23 cellular contexts compared by ENCODE assay signal in the genomic region with DNA sequence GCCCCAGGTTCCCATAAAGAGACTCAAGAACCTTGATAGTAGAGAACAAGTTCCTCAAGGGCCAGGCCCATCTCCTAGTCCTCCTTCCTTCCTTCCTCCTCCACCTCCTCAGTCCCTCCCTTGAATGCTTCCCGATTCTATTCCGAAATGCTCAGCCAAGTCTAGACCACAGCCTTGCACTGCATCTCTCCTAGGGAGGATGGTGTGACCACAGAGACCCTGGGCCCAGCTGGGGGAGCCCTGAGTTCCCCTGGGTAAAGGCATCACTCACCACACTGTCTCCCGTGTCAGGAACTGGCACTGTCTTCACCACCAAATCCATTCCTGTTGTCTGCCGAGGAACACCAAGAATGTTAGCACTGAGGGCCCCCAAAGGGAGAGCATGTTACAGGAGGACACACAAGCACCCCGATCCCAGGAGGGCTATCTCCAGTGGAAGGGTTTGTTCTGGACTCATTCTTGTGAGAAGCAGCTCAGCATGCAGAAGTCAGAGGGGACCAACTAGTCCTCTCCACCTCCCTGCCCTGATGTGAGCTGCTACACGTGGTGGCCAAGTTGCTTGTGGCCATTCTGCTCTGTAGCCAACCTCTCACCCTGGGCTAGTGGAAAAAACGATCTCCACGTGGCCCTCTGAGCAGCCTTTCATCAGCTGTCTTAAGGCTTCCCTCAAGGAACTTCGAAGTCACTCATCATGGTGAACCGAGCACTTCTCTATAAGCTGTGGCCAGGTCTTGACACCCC. TPM values are rescaled to one million over a fixed set of nuclear protein-coding genes. Genes with fewer than 3 reads are reported as not detected.
"Had no signal": no experiment of that assay in that cellular context is flagged by ENCODE, and none has a peak within 500 bp of the region (broad histone marks: within the 10 kb centered on the region; RNA-seq: fewer than 3 reads in every experiment).

No MANE protein-coding gene starts in this region.

- H3K27me3 ChIP-seq: esophagus muscularis mucosa, heart right ventricle, tibial artery, uterus had no signal

- H3K27me3 Mint-ChIP-seq: activated CD4-positive, alpha-beta T cell treated with anti-CD3 and anti-CD28 coated beads, Interleukin-2, amount 10 ng/mL, durations not matched to agents 24 days and 14 days; activated CD8-positive, alpha-beta T cell treated with anti-CD3 and anti-CD28 coated beads for 36 hours; central memory CD8-positive, alpha-beta T cell; naive thymus-derived CD8-positive, alpha-beta T cell had no signal

- ATAC-seq: activated CD8-positive, alpha-beta T cell treated with anti-CD3 and anti-CD28 coated beads for 36 hours; heart right ventricle; naive thymus-derived CD8-positive, alpha-beta T cell had no signal

- DNase-seq: activated CD4-positive, alpha-beta T cell treated with anti-CD3 and anti-CD28 coated beads, Interleukin-2, amount 10 ng/mL, durations not matched to agents 24 days and 14 days; activated CD8-positive, alpha-beta memory T cell treated with anti-CD3 and anti-CD28 coated beads, Interleukin-2, amount 50 U/mL, for 4 hours; activated CD8-positive, alpha-beta T cell treated with anti-CD3 and anti-CD28 coated beads for 36 hours; activated gamma-delta T cell treated with Interleukin-2 at 50 U/mL for 16 hours; effector CD4-positive, alpha-beta T cell; heart right ventricle; naive thymus-derived CD8-positive, alpha-beta T cell; retina; stimulated activated CD4-positive, alpha-beta T cell treated with anti-CD3 and anti-CD28 coated beads, Interleukin-12 subunit alpha, Interleukin-12 subunit beta, amount 100 ng/mL, for 4 hours; stimulated activated CD4-positive, alpha-beta T cell treated with anti-CD3 and anti-CD28 coated beads, Interleukin-1b, Interleukin-23, amount 100 ng/mL, for 48 hours; stimulated activated CD8-positive, alpha-beta memory T cell treated with anti-CD3 and anti-CD28 coated beads, Interleukin-4, amount 100 ng/mL, for 48 hours; stimulated activated naive CD4-positive, alpha-beta T cell treated with Interleukin-2 at 50 U/mL for 16 hours; T-helper 1 cell; T1000; uterus had no signal

- H3K4me3 Mint-ChIP-seq: activated CD4-positive, alpha-beta T cell treated with anti-CD3 and anti-CD28 coated beads, Interleukin-2, amount 10 ng/mL, durations not matched to agents 24 days and 14 days; activated CD8-positive, alpha-beta T cell treated with anti-CD3 and anti-CD28 coated beads for 36 hours; activated T-helper 1 cell treated with anti-CD3 and anti-CD28 coated beads, Interleukin-12 subunit alpha, Interleukin-12 subunit beta, Interleukin-2, Interleukin-4 antibody, amounts not matched to agents 30 ng/mL and 10 ng/mL and 1 ng/mL, durations not matched to agents 14 hours and 24 hours and 36 hours; brain; central memory CD8-positive, alpha-beta T cell; naive thymus-derived CD8-positive, alpha-beta T cell had no signal

- H3K9me3 Mint-ChIP-seq: activated CD4-positive, alpha-beta T cell treated with anti-CD3 and anti-CD28 coated beads, Interleukin-2, amount 10 ng/mL, durations not matched to agents 24 days and 14 days; activated CD8-positive, alpha-beta T cell treated with anti-CD3 and anti-CD28 coated beads for 36 hours; activated T-helper 1 cell treated with anti-CD3 and anti-CD28 coated beads, Interleukin-12 subunit alpha, Interleukin-12 subunit beta, Interleukin-2, Interleukin-4 antibody, amounts not matched to agents 30 ng/mL and 10 ng/mL and 1 ng/mL, durations not matched to agents 14 hours and 24 hours and 36 hours; brain; central memory CD8-positive, alpha-beta T cell; naive thymus-derived CD8-positive, alpha-beta T cell had no signal

- H3K4me1 ChIP-seq: tibial artery, uterus had no signal

- H3K36me3 ChIP-seq: uterus had no signal

- H3K4me3 ChIP-seq: esophagus muscularis mucosa, heart right ventricle, tibial artery, uterus had no signal

- H3K27ac Mint-ChIP-seq: activated CD4-positive, alpha-beta T cell treated with anti-CD3 and anti-CD28 coated beads, Interleukin-2, amount 10 ng/mL, durations not matched to agents 24 days and 14 days; activated CD8-positive, alpha-beta T cell treated with anti-CD3 and anti-CD28 coated beads for 36 hours; activated T-helper 1 cell treated with anti-CD3 and anti-CD28 coated beads, Interleukin-12 subunit alpha, Interleukin-12 subunit beta, Interleukin-2, Interleukin-4 antibody, amounts not matched to agents 30 ng/mL and 10 ng/mL and 1 ng/mL, durations not matched to agents 14 hours and 24 hours and 36 hours had no signal

- H3K9me3 ChIP-seq: esophagus muscularis mucosa, heart right ventricle, tibial artery, uterus had no signal

- H3K27ac ChIP-seq: esophagus muscularis mucosa, heart right ventricle, tibial artery, uterus had no signal

RNA-seq across cellular contexts. Expression of gene PVALB, which starts 49.6 kb away (rescaled TPM):
- total RNA-seq: activated CD4-positive, alpha-beta T cell treated with anti-CD3 and anti-CD28 coated beads, Interleukin-2, amount 10 ng/mL, durations not matched to agents 24 days and 14 days; activated CD8-positive, alpha-beta T cell treated with anti-CD3 and anti-CD28 coated beads for 36 hours; activated T-helper 1 cell treated with anti-CD3 and anti-CD28 coated beads, Interleukin-12 subunit alpha, Interleukin-12 subunit beta, Interleukin-2, Interleukin-4 antibody, amounts not matched to agents 30 ng/mL and 10 ng/mL and 1 ng/mL, durations not matched to agents 14 hours and 24 hours and 36 hours; endothelial cell of umbilical vein; esophagus muscularis mucosa; heart right ventricle; mesenteric fat pad; naive thymus-derived CD8-positive, alpha-beta T cell; subcutaneous adipose tissue had no signal
